In genomic region chr9:121545875-121546423, GRCh38 we compare ENCODE assay signal across 1 cellular context.
TF ChIP-seq lines count a peak whose summit lies in the region.

No MANE protein-coding gene starts in this region.

TF ChIP-seq in HepG2, 621 proteins besides CTCF, POLR2A, EP300 and RAD21 (continued from another document and continues in another):
- TF ChIP-seq ZGPAT (CRISPR knock-in tag; IDR thresholded peaks at IDR 0.05) (peak; percentile 59; the same call in 1 of the 2 replicates), XRCC5 (optimal IDR thresholded peaks at IDR 0.05; ENCODE audit: low read length) (peak; percentile 96), ZNF274 (CRISPR knock-in tag; IDR thresholded peaks at IDR 0.05) (peak; percentile 80), ZIK1 (CRISPR knock-in tag; IDR thresholded peaks at IDR 0.05; ENCODE audit: borderline replicate concordance, low read depth) (no peak), ZNF768 (CRISPR knock-in tag; IDR thresholded peaks at IDR 0.05) (peak; percentile 47; the same call in 1 of the 2 replicates), ZFY (CRISPR knock-in tag; IDR thresholded peaks at IDR 0.05) (peak; percentile 78), ZBTB33 (CRISPR knock-in tag; IDR thresholded peaks at IDR 0.05) (peak; percentile 35; the same call in 1 of the 2 replicates), TFE3 (CRISPR knock-in tag; IDR thresholded peaks at IDR 0.05) (0 out of 2 replicates have a peak, but pooled peaks have one; percentile 24), XBP1 (CRISPR knock-in tag; IDR thresholded peaks at IDR 0.05) (no peak), HDAC6 (IDR thresholded peaks at IDR 0.05; ENCODE audit: low read depth, low read length) (no peak), DR1 (CRISPR knock-in tag; IDR thresholded peaks at IDR 0.05) (no peak), KMT2B (CRISPR knock-in tag; IDR thresholded peaks at IDR 0.05) (peak; percentile 36; the same call in 1 of the 2 replicates), SNAI1 (CRISPR knock-in tag; IDR thresholded peaks at IDR 0.05; ENCODE audit: borderline replicate concordance) (no peak), ZNF691 (CRISPR knock-in tag; IDR thresholded peaks at IDR 0.05; ENCODE audit: borderline replicate concordance, low read depth) (peak; percentile 83; the same call in 1 of the 2 replicates), GATAD1 (CRISPR knock-in tag; IDR thresholded peaks at IDR 0.05) (no peak; the same call in 1 of the 2 replicates), DRAP1 (CRISPR knock-in tag; IDR thresholded peaks at IDR 0.05) (peak; percentile 41; the same call in 1 of the 2 replicates), PHF21A (CRISPR knock-in tag; IDR thresholded peaks at IDR 0.05) (peak; percentile 55; the same call in 1 of the 2 replicates), UBTF (CRISPR knock-in tag; IDR thresholded peaks at IDR 0.05) (peak; percentile 82), RFXAP (CRISPR knock-in tag; IDR thresholded peaks at IDR 0.05; ENCODE audit: borderline replicate concordance) (no peak), YY1 (IDR thresholded peaks at IDR 0.05; ENCODE audit: insufficient read depth, insufficient replicate concordance, low read depth, low read length) (peak; percentile 54), ZNF501 (CRISPR knock-in tag; IDR thresholded peaks at IDR 0.05) (peak; percentile 68; the same call in 1 of the 2 replicates), PITX1 (CRISPR knock-in tag; IDR thresholded peaks at IDR 0.05) (peak; percentile 55; the same call in 1 of the 2 replicates), MED1 (CRISPR knock-in tag; IDR thresholded peaks at IDR 0.05) (peak; percentile 41; the same call in 1 of the 2 replicates), CEBPG (CRISPR knock-in tag; IDR thresholded peaks at IDR 0.05) (0 out of 2 replicates have a peak, but pooled peaks have one; percentile 20), ZNF605 (CRISPR knock-in tag; IDR thresholded peaks at IDR 0.05) (0 out of 2 replicates have a peak, but pooled peaks have one; percentile 20), THAP9 (CRISPR knock-in tag; IDR thresholded peaks at IDR 0.05; ENCODE audit: borderline replicate concordance) (peak; percentile 46; the same call in 1 of the 2 replicates), ATF3 (CRISPR knock-in tag; IDR thresholded peaks at IDR 0.05) (no peak), RNF219 (CRISPR knock-in tag; IDR thresholded peaks at IDR 0.05) (no peak), MTA1 (CRISPR knock-in tag; IDR thresholded peaks at IDR 0.05; ENCODE audit: borderline replicate concordance) (peak; percentile 56; the same call in 1 of the 2 replicates), NFKB2 (CRISPR knock-in tag; IDR thresholded peaks at IDR 0.05; ENCODE audit: borderline replicate concordance) (peak; percentile 38; the same call in 1 of the 2 replicates), MEIS1 (CRISPR knock-in tag; IDR thresholded peaks at IDR 0.05; ENCODE audit: borderline replicate concordance) (no peak), ZBTB34 (CRISPR knock-in tag; IDR thresholded peaks at IDR 0.05) (no peak)
